In the genomic region with DNA sequence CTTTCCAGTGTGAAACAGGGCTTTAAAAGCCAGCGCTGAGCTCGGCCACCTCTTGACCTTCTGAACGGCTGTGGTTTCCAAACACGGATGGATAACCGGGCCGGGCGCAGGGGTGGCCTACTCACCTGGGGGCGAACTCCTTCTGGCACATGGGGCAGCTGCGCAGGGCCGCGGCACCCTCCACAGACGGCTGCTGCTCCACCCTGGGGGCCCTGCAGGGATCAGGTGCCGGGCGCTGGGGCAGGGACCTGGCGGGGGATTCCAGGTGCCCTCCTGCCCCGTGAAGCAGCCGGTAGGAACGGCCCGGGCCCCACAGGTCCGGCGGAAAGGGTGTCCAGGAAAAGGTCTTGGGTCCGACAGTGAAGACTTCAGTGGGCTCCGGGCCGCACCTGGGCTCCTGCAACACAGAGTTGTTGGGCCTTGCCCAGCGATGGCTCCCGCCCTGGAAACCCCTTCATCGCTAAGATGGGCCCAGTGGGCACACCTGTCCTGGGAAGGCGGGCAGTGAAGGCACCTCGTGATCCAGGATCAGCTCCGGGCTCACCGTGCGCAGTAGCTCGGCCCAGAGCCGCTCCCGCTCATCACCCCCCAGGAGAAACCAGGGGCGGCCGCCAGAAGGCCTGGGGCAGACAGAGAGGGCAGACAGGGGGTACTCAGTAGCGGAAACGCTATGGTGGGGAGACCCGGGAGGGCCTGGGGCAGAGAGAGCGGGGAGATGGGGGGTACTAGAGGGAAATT, we compare ENCODE assay signal across 8 cellular contexts. TPM values are rescaled to one million over a fixed set of nuclear protein-coding genes. Genes with fewer than 3 reads are reported as not detected.
DNase-seq lines count a peak whose midpoint lies in the region; ATAC-seq and TF ChIP-seq lines count a peak whose summit lies in the region.

No MANE protein-coding gene starts in this region.

- peak overlapping the region; percentile 59 for H2AFZ ChIP-seq in mammary epithelial cell (ENCODE audit: low read depth, low read length)

- H3K36me3 ChIP-seq in HUES48 (ENCODE audit: control insufficient read depth, insufficient read depth, low read length) (peaks cover 8% of the 10 kb centered on the region; the same call in 1 of the 2 replicates), mammary epithelial cell (ENCODE audit: insufficient read depth, low read length) (no peaks in the 10 kb centered on the region), mucosa of stomach (ENCODE audit: control insufficient read depth, insufficient read depth, low read length) (no peaks in the 10 kb centered on the region)

- TSS peak; percentile 47 for BruUV-seq in mammary epithelial cell (replicated peaks; lab: Mats Ljungman, UMichigan)

- H3K4me1 ChIP-seq in HUES48 (ENCODE audit: control insufficient read depth, insufficient read depth, low read length), result peaks cover 10% of the 10 kb centered on the region
- peaks cover 43% of the 10 kb centered on the region for H3K4me1 ChIP-seq in mammary epithelial cell (ENCODE audit: insufficient read depth, low read length)
- peaks cover 59% of the 10 kb centered on the region for H3K4me1 ChIP-seq in mucosa of stomach (ENCODE audit: control insufficient read depth, insufficient read depth, low read length)

- H3K27me3 ChIP-seq in AG04450 (ENCODE audit: control insufficient read depth, insufficient read depth, low read length) (no peaks in the 10 kb centered on the region), HUES48 (ENCODE audit: control insufficient read depth, insufficient read depth, low read length) (no peaks in the 10 kb centered on the region), mammary epithelial cell (ENCODE audit: insufficient read depth, low read length) (no peaks in the 10 kb centered on the region), mucosa of stomach (ENCODE audit: control insufficient read depth, insufficient read depth, low read length) (no peaks in the 10 kb centered on the region)

- H3K27ac ChIP-seq in AG04450 (ENCODE audit: low read depth, low read length), result no peak overlapping the region
- no peak overlapping the region for H3K27ac ChIP-seq in HUES48 (ENCODE audit: low read depth, low read length)
- no peak overlapping the region for H3K27ac ChIP-seq in mammary epithelial cell (ENCODE audit: insufficient read depth, low read depth, low read length)

- CTCF ChIA-PET in AG04450 (lab: Charles Lee) (interaction anchor here (0.6 to 7.3 kb wide), 2 partner anchors 22 to 188 kb away, joined by 5 to 255 read pairs; no protein-coding TSS in a partner anchor), mammary epithelial cell (lab: Charles Lee; ENCODE audit: low non-redundant PET) (no interaction called here)

- no peak for TF ChIP-seq CTCF in AG04450 (IDR thresholded peaks at IDR 0.05; ENCODE audit: low read depth, low read length)
- no peak for TF ChIP-seq CTCF in mammary epithelial cell (conservative IDR thresholded peaks at IDR 0.05 in 1 of 2, IDR thresholded peaks at IDR 0.05 in 1 of 2; ENCODE audit: extremely low read depth in 1 of 2, insufficient read depth in 1 of 2, low read depth in 1 of 2, low read length in 2 of 2)

- POLR2A ChIA-PET in AG04450 (lab: Yijun Ruan, JAX), result no interaction called here

- H3K9ac ChIP-seq in HUES48 (ENCODE audit: low read depth, low read length), result no peak overlapping the region
- H3K9ac ChIP-seq in mammary epithelial cell (ENCODE audit: insufficient read depth, low read length), result no peak overlapping the region
- peak overlapping the region; percentile 57 for H3K9ac ChIP-seq in mucosa of stomach (ENCODE audit: low read length)

- in situ Hi-C loops in mammary epithelial cell (cut with MboI; ENCODE audit: low sequenced_read_pairs in 2 of 2), result loop anchor here (5.0 to 25.0 kb wide), 5 partner anchors 184 to 1244 kb away; a partner anchor contains a TSS

- ATAC-seq in HG03565 (IDR thresholded peaks at IDR 0.05; ENCODE audit: unreplicated experiment) (no peak), GM19035 (IDR thresholded peaks at IDR 0.05; ENCODE audit: unreplicated experiment) (no peak)

- H4K20me1 ChIP-seq in mammary epithelial cell (ENCODE audit: insufficient read depth, low read length), result no peaks in the 10 kb centered on the region

- H3K4me3 ChIP-seq in AG04450 (ENCODE audit: low read depth, low read length) (peak overlapping the region; percentile 61), HUES48 (ENCODE audit: low read depth, low read length) (peak overlapping the region; percentile 49), mammary epithelial cell (replicated peaks in 1 of 3; ENCODE audit: insufficient read depth in 1 of 3, low read depth in 2 of 3, low read length in 3 of 3) (peak overlapping the region; percentile 54 to 64 (median 57)), mucosa of stomach (ENCODE audit: low read length) (no peak overlapping the region)

- H3K4me2 ChIP-seq in mammary epithelial cell (ENCODE audit: insufficient read depth, low read depth, low read length), result peak overlapping the region; percentile 99

- intact Hi-C loops in mammary epithelial cell (cut with micrococcal nuclease), result loop anchor here (2.0 kb wide), 1 partner anchor 1231 kb away; no protein-coding TSS in a partner anchor

- H3K9me3 ChIP-seq in AG04450 (ENCODE audit: control insufficient read depth, insufficient read depth, low read length) (no peaks in the 10 kb centered on the region; the same call in 1 of the 2 replicates), HUES48 (ENCODE audit: control insufficient read depth, insufficient read depth, low read length) (no peaks in the 10 kb centered on the region), mammary epithelial cell (replicated peaks; ENCODE audit: insufficient read depth, low read length) (no peaks in the 10 kb centered on the region), mucosa of stomach (ENCODE audit: control insufficient read depth, low read length) (no peaks in the 10 kb centered on the region)

- WGBS in mammary epithelial cell (ENCODE audit: low coverage, missing lambda C conversion rate), result 26% methylated on average over 7 of the region's 41 CpGs

- dilution Hi-C loops in mammary epithelial cell (cut with HindIII; ENCODE audit: low sequenced_read_pairs), result loop anchor here (10.0 kb wide), 2 partner anchors 151 to 391 kb away; a partner anchor contains a TSS

- H3K79me2 ChIP-seq in mammary epithelial cell (ENCODE audit: insufficient read depth, low read length), result peaks cover 43% of the 10 kb centered on the region

- DNase-seq in AG04450 (ENCODE audit: low read depth, low spot score) (no peak), mammary epithelial cell (no peak), putamen (ENCODE audit: low spot score) (no peak), NCI-H446 (lab: John Stamatoyannopoulos, UW) (no peak)

RNA-seq across cellular contexts. Expression of a gene that starts 0.9 kb away (rescaled TPM):
- polyA plus RNA-seq in AG04450 (2011; rRNA removed), result 9.7 and 12.6 TPM in 2 replicates
- 4.9 and 5.7 TPM in 2 replicates for polyA minus RNA-seq in AG04450 (2011; rRNA and poly(A)+ RNA removed)
- 10 to 100 TPM; 13.5 to 70.9 TPM for total RNA-seq in mammary epithelial cell
- polyA plus RNA-seq in mammary epithelial cell, result 11.8 TPM
- 5.4 TPM for polyA minus RNA-seq in mammary epithelial cell

RNA-seq across cellular contexts. Expression of a gene that starts 34.4 kb away (rescaled TPM):
- polyA plus RNA-seq in AG04450 (2011; rRNA removed), result 6.7 and 9.0 TPM in 2 replicates
- polyA minus RNA-seq in AG04450 (2011; rRNA and poly(A)+ RNA removed), result 6.7 and 9.0 TPM in 2 replicates
- 10 to 100 TPM; 27.2 to 47.8 TPM for total RNA-seq in mammary epithelial cell
- polyA plus RNA-seq in mammary epithelial cell, result 10.5 TPM
- polyA minus RNA-seq in mammary epithelial cell, result 34.8 TPM
